Comparison of ENCODE assay signal across 1 cellular context in the genomic region with DNA sequence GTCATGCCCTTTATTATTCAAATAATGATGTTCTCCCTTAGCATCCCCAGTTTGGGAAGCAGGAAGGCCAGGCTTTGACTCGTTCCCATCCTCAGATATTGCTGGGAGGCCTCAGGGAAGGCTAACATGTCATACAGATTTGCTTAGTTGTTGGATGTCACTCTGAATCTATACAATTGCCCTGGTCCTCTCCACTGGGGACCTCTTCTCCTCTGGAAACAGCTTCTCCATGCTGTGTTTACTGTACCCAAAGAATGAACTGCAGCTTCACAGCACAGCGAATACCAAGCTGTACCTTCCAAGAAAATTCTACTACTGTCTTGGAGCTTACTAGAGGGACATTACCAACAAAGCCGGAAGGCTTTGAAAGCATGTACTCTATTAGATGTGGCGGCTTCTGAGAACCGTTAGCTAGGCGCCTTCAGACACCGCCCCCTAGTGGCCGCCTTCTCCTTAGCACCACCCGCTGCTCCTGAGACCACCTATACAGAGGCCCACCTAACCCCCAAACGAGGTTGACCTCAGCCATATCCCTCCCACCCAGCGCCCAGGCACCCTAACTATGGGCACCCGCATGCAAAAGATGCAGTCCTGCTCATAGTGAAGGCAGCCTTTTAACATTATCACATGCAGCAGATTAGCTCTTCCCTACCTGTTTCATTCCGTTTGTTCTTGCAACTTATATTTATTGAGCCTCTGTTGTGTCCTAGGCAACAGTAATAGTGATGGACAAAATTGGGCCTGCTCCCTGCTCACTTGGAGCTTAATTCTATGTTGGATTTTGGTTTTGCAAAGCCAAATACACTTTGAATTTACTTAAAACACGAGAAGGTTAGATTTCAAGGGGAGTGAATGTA.
A peak's percentile ranks its signal among the peaks of the same experiment; 100 is the strongest.
TF ChIP-seq lines count a peak whose summit lies in the region.

No MANE protein-coding gene starts in this region.

TF ChIP-seq in GM12878, 131 proteins besides CTCF, POLR2A, EP300 and RAD21 (continued from another document):
- TF ChIP-seq, protein P1, sequence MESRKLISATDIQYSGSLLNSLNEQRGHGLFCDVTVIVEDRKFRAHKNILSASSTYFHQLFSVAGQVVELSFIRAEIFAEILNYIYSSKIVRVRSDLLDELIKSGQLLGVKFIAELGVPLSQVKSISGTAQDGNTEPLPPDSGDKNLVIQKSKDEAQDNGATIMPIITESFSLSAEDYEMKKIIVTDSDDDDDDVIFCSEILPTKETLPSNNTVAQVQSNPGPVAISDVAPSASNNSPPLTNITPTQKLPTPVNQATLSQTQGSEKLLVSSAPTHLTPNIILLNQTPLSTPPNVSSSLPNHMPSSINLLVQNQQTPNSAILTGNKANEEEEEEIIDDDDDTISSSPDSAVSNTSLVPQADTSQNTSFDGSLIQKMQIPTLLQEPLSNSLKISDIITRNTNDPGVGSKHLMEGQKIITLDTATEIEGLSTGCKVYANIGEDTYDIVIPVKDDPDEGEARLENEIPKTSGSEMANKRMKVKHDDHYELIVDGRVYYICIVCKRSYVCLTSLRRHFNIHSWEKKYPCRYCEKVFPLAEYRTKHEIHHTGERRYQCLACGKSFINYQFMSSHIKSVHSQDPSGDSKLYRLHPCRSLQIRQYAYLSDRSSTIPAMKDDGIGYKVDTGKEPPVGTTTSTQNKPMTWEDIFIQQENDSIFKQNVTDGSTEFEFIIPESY (IDR thresholded peaks at IDR 0.05) = peak; percentile 99
